ENCODE assay signal across 2 cellular contexts in genomic region chr16:516321-516720, GRCh38. TPM values are rescaled to one million over a fixed set of nuclear protein-coding genes. Genes with fewer than 3 reads are reported as not detected.
"Had no signal": no experiment of that assay in that cellular context is flagged by ENCODE, and none has a peak within 500 bp of the region (broad histone marks: within the 10 kb centered on the region; RNA-seq: fewer than 3 reads in every experiment).

No MANE protein-coding gene starts in this region.

RNA-seq across cellular contexts. Expression of gene PRR35, which starts 43.9 kb away (rescaled TPM):
- total RNA-seq: M059J, MCF 10A had no signal

RNA-seq across cellular contexts. Expression of gene NHLRC4, which starts 50.5 kb away (rescaled TPM):
- total RNA-seq: MCF 10A had no signal
